Comparison of ENCODE assay signal across 9 cellular contexts in the genomic region with DNA sequence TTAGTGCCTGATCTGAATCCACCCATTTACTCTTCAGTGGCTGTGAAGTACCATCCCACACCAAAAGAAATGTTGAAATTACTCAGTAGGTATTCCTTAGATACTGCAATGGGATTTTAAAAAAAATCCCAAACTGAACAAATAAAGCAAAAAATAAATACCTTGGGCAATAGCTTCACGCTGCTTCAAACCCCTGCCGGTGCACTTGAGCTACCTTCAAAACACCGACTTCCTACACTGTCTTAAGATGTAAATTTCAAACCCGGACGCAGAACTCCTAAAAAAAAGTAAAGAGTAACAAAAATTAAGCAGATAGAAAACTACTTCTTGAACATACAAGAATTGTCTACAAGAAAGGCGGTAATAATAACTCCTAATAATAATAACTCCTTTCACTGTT. TPM values are rescaled to one million over a fixed set of nuclear protein-coding genes. Genes with fewer than 3 reads are reported as not detected.
DNase-seq lines count a peak whose midpoint lies in the region; ATAC-seq and TF ChIP-seq lines count a peak whose summit lies in the region.
"Had no signal": no experiment of that assay in that cellular context is flagged by ENCODE, and none has a peak within 500 bp of the region (broad histone marks: within the 10 kb centered on the region; RNA-seq: fewer than 3 reads in every experiment).

No MANE protein-coding gene starts in this region.

- H3K4me3 Mint-ChIP-seq in T-helper 1 cell treated with Interleukin-12 subunit alpha and Interleukin-12 subunit beta and Interleukin-4 antibody, amounts not matched to agents 30 μg/mL and 1 μg/mL, for 36 hours = peak overlapping the region; percentile 45
- H3K4me3 Mint-ChIP-seq in stimulated activated effector memory CD8-positive, alpha-beta T cell treated with anti-CD3 and anti-CD28 coated beads, Interleukin-12 subunit alpha, Interleukin-12 subunit beta, amount 100 ng/mL, for 72 hours = peak overlapping the region; percentile 49

- DNase-seq in T-helper 1 cell = no peak
- no peak for DNase-seq in astrocyte of the spinal cord (ENCODE audit: low read depth, low spot score)
- no peak for DNase-seq in left lobe of liver (ENCODE audit: low spot score)
- no peak for DNase-seq in stimulated activated effector memory CD8-positive, alpha-beta T cell treated with anti-CD3 and anti-CD28 coated beads, Interleukin-12 subunit alpha, Interleukin-12 subunit beta, amount 100 ng/mL, for 72 hours (ENCODE audit: low spot score in 2 of 2)
- DNase-seq in stimulated activated CD4-positive, alpha-beta T cell treated with anti-CD3 and anti-CD28 coated beads, Interleukin-2, amount 100 ng/mL, for 24 hours = no peak
- DNase-seq in HuH-7.5 (ENCODE audit: low spot score) = no peak
- DNase-seq: SIG-M5 had no signal

- peak overlapping the region; percentile 48 for H3K4me3 ChIP-seq in astrocyte of the spinal cord (ENCODE audit: low read depth, low read length)

- in situ Hi-C loops in astrocyte of the spinal cord (cut with HindIII; ENCODE audit: low sequenced_read_pairs) = no loop called here

- H3K9me3 Mint-ChIP-seq in T-helper 1 cell treated with Interleukin-12 subunit alpha and Interleukin-12 subunit beta and Interleukin-4 antibody, amounts not matched to agents 30 μg/mL and 1 μg/mL, for 36 hours = peaks cover 2% of the 10 kb centered on the region
- no peaks in the 10 kb centered on the region for H3K9me3 Mint-ChIP-seq in stimulated activated effector memory CD8-positive, alpha-beta T cell treated with anti-CD3 and anti-CD28 coated beads, Interleukin-12 subunit alpha, Interleukin-12 subunit beta, amount 100 ng/mL, for 72 hours

- ATAC-seq in left lobe of liver (peak; percentile 6), HG03025 (IDR thresholded peaks at IDR 0.05; ENCODE audit: low FRiP score, unreplicated experiment) (no peak)
- no peak for ATAC-seq in stimulated activated effector memory CD8-positive, alpha-beta T cell treated with anti-CD3 and anti-CD28 coated beads, Interleukin-12 subunit alpha, Interleukin-12 subunit beta, amount 100 ng/mL, for 72 hours

- H3K36me3 Mint-ChIP-seq in T-helper 1 cell treated with Interleukin-12 subunit alpha and Interleukin-12 subunit beta and Interleukin-4 antibody, amounts not matched to agents 30 μg/mL and 1 μg/mL, for 36 hours (ENCODE audit: low read depth) = no peaks in the 10 kb centered on the region
- H3K36me3 Mint-ChIP-seq in stimulated activated effector memory CD8-positive, alpha-beta T cell treated with anti-CD3 and anti-CD28 coated beads, Interleukin-12 subunit alpha, Interleukin-12 subunit beta, amount 100 ng/mL, for 72 hours = no peaks in the 10 kb centered on the region

- TF ChIP-seq CTCF in astrocyte of the spinal cord (IDR thresholded peaks at IDR 0.05; ENCODE audit: low read depth, low read length) = no peak

- H3K27me3 Mint-ChIP-seq in T-helper 1 cell treated with Interleukin-12 subunit alpha and Interleukin-12 subunit beta and Interleukin-4 antibody, amounts not matched to agents 30 μg/mL and 1 μg/mL, for 36 hours (ENCODE audit: low read depth) = peaks cover 49% of the 10 kb centered on the region

- H3K27ac Mint-ChIP-seq in T-helper 1 cell treated with Interleukin-12 subunit alpha and Interleukin-12 subunit beta and Interleukin-4 antibody, amounts not matched to agents 30 μg/mL and 1 μg/mL, for 36 hours = no peak overlapping the region
- H3K27ac Mint-ChIP-seq in stimulated activated effector memory CD8-positive, alpha-beta T cell treated with anti-CD3 and anti-CD28 coated beads, Interleukin-12 subunit alpha, Interleukin-12 subunit beta, amount 100 ng/mL, for 72 hours = no peak overlapping the region

- peaks cover 14% of the 10 kb centered on the region for H3K4me1 Mint-ChIP-seq in T-helper 1 cell treated with Interleukin-12 subunit alpha and Interleukin-12 subunit beta and Interleukin-4 antibody, amounts not matched to agents 30 μg/mL and 1 μg/mL, for 36 hours (ENCODE audit: low read depth)
- H3K4me1 Mint-ChIP-seq in stimulated activated effector memory CD8-positive, alpha-beta T cell treated with anti-CD3 and anti-CD28 coated beads, Interleukin-12 subunit alpha, Interleukin-12 subunit beta, amount 100 ng/mL, for 72 hours = peaks cover 7% of the 10 kb centered on the region

RNA-seq across cellular contexts. Expression of gene ABCC9, which starts 0.7 kb away (rescaled TPM):
- total RNA-seq in left lobe of liver = 65.9 TPM
